In the genomic region with DNA sequence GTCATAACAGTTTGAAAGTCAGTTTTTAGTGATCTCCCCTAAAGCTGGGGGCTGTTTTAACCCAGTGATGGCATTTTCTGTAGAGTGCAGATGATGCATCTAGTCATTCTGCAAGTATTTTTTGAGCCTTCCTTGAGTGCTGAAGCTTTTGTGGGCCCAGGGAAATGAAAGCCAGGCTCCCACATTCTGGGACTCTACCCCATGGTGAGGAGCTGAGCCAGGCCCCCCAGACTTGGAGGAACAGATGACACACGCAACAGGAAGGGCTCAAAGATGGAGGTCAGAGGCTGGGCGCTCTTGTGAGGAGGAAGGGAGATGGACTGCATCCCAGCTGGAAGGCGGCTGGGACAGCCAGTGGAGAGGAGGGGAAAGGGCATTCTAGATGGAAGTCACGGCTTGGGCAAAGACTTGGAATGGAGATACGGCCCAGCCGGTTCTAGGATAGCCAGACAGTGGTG, we compare ENCODE assay signal across 17 cellular contexts. TPM values are rescaled to one million over a fixed set of nuclear protein-coding genes. Genes with fewer than 3 reads are reported as not detected.
A peak's percentile ranks its signal among the peaks of the same experiment; 100 is the strongest.
DNase-seq lines count a peak whose midpoint lies in the region; ATAC-seq and TF ChIP-seq lines count a peak whose summit lies in the region.
"Had no signal": no experiment of that assay in that cellular context is flagged by ENCODE, and none has a peak within 500 bp of the region (broad histone marks: within the 10 kb centered on the region; RNA-seq: fewer than 3 reads in every experiment).

No MANE protein-coding gene starts in this region.

- no peaks in the 10 kb centered on the region for H3K27me3 ChIP-seq in GM23248 (replicated peaks; ENCODE audit: insufficient read depth)
- no peaks in the 10 kb centered on the region for H3K27me3 ChIP-seq in heart right ventricle
- H3K27me3 ChIP-seq in gastrocnemius medialis: no peaks in the 10 kb centered on the region

- H3K4me2 ChIP-seq in GM23248 (ENCODE audit: unreplicated experiment): peak overlapping the region; percentile 86

- intact Hi-C loops in heart right ventricle (cut with DNase I): no loop called here
- intact Hi-C loops in gastrocnemius medialis (cut with DNase I; ENCODE audit: low total_unique reads): no loop called here

- H3F3A ChIP-seq in GM23248 (ENCODE audit: insufficient read depth): peaks cover 20% of the 10 kb centered on the region

- peaks cover 87% of the 10 kb centered on the region for H3K79me2 ChIP-seq in GM23248 (ENCODE audit: insufficient read depth)

- H3K4me3 ChIP-seq in GM23248 (no peak overlapping the region), heart right ventricle (no peak overlapping the region), gastrocnemius medialis (no peak overlapping the region)
- H3K4me3 ChIP-seq: lung had no signal

- ATAC-seq in heart right ventricle (peak in 5 of 8 donors; percentile 7 to 39 (median 15)), gastrocnemius medialis (peak in 1 of 2 donors; percentile 18), HG03280 (IDR thresholded peaks at IDR 0.05; ENCODE audit: unreplicated experiment) (no peak)

- H3K9me3 ChIP-seq in GM23248 (ENCODE audit: low read depth): no peaks in the 10 kb centered on the region
- no peaks in the 10 kb centered on the region for H3K9me3 ChIP-seq in heart right ventricle
- no peaks in the 10 kb centered on the region for H3K9me3 ChIP-seq in gastrocnemius medialis

- no peaks in the 10 kb centered on the region for H3K36me3 ChIP-seq in GM23248 (ENCODE audit: low read depth)
- peaks cover 0 to 5% (median 0%) of the 10 kb centered on the region in 9 donors for H3K36me3 ChIP-seq in heart right ventricle
- peaks cover 0 to 4% of the 10 kb centered on the region in 2 donors for H3K36me3 ChIP-seq in gastrocnemius medialis

- peak overlapping the region; percentile 81 for H3K9ac ChIP-seq in GM23248

- TF ChIP-seq CTCF in heart right ventricle (IDR thresholded peaks at IDR 0.05) (no peak), gastrocnemius medialis (IDR thresholded peaks at IDR 0.05 in 4 of 5, conservative IDR thresholded peaks at IDR 0.05 in 1 of 5) (no peak)

- in situ Hi-C loops in GM23248 (cut with MboI): no loop called here
- in situ Hi-C loops in gastrocnemius medialis (cut with MboI; ENCODE audit: low sequenced_read_pairs in 4 of 4): no loop called here

- WGBS in GM23248 (ENCODE audit: low coverage in 1 of 2, low lambda C conversion rate in 2 of 2, missing lambda C conversion rate in 2 of 2), 2 experiments: 88 to 92% methylated on average over 6 of the region's 6 CpGs
- WGBS in heart right ventricle, 2 donors: 74 to 75% methylated on average over 6 of the region's 6 CpGs

- H3K4me1 ChIP-seq in GM23248 (ENCODE audit: insufficient read depth) (peaks cover 25% of the 10 kb centered on the region), heart right ventricle (peaks cover 0 to 76% (median 20%) of the 10 kb centered on the region in 9 donors), gastrocnemius medialis (peaks cover 30 to 50% of the 10 kb centered on the region in 2 donors)

- DNase-seq in GM23248 (peak; percentile 26), astrocyte of the hippocampus (ENCODE audit: low read depth, low spot score) (peak; percentile 11), heart right ventricle (no peak), gastrocnemius medialis (no peak), islet precursor cell (no peak), cerebellar nuclear complex (lab: John Stamatoyannopoulos, UW) (no peak), GDM1 (lab: John Stamatoyannopoulos, UW) (no peak)
- DNase-seq: Calu3; central memory CD4-positive, alpha-beta T cell; foreskin melanocyte; NCI-H1694; SHP77 had no signal

- no peak for TF ChIP-seq POLR2A in gastrocnemius medialis (IDR thresholded peaks at IDR 0.05)

- peak overlapping the region; percentile 48; the same call in 1 of the 2 replicates for H2AFZ ChIP-seq in GM23248

- H4K20me1 ChIP-seq in GM23248 (ENCODE audit: insufficient read depth): no peaks in the 10 kb centered on the region

- H3K9me2 ChIP-seq in GM23248 (ENCODE audit: insufficient read depth): no peaks in the 10 kb centered on the region

- peak overlapping the region; percentile 97 for H3K27ac ChIP-seq in GM23248
- H3K27ac ChIP-seq in heart right ventricle: peak overlapping the region; percentile 47 to 94 (median 78)
- peak overlapping the region; percentile 54 to 76 (median 63) for H3K27ac ChIP-seq in gastrocnemius medialis

RNA-seq across cellular contexts. Expression of a gene that starts 40.8 kb away (rescaled TPM):
- total RNA-seq in GM23248 (2014; rRNA removed; shearing (Covaris generic)): 54.9 and 56.7 TPM in 2 replicates
- polyA plus RNA-seq in GM23248 (2016; fragmentation: Nextera tagmentation; extraction: Ambion mirVana) (65.1 and 65.5 TPM in 2 replicates), heart right ventricle (100 to 1,000 TPM in 1 of 2 donors, 10 to 100 TPM in 1; 78.6 to 128 TPM)
- total RNA-seq in heart right ventricle (100 to 1,000 TPM; 221 to 381 (median 266) TPM), gastrocnemius medialis (100 to 1,000 TPM in 1 of 4 donors, 10 to 100 TPM in 3; 45.8 to 149 (median 57.7) TPM)
- total RNA-seq: T-helper 2 cell treated with Interferon-gamma antibody and Interleukin-4, amounts not matched to agents 100 ng/mL and 5 ng/mL, for 36 hours had no signal

RNA-seq across cellular contexts. Expression of a gene that starts 45.2 kb away (rescaled TPM):
- total RNA-seq in GM23248 (2014; rRNA removed; shearing (Covaris generic)): 0.63 and 1.3 TPM in 2 replicates
- 0.38 and 0.48 TPM in 2 replicates for polyA plus RNA-seq in GM23248 (2016; fragmentation: Nextera tagmentation; extraction: Ambion mirVana)
- 1 to 10 TPM in 8 of 10 donors, under 1 TPM in 2; 0.82 to 2.4 (median 1.2) TPM for total RNA-seq in heart right ventricle
- polyA plus RNA-seq in heart right ventricle: under 1 TPM; 0.26 to 0.80 TPM
- total RNA-seq in gastrocnemius medialis: 1 to 10 TPM in 1 of 4 donors, under 1 TPM in 3; 0.20 to 2.3 (median 0.77) TPM
- total RNA-seq: natural killer cell treated with Interleukin-12 subunit alpha and Interleukin-12 subunit beta and Interleukin-15 and Interleukin-18, amount 100 ng/mL, for 72 hours had no signal

RNA-seq across cellular contexts. Expression of a gene that starts 59.5 kb away (rescaled TPM):
- not detected in 2 replicates for total RNA-seq in GM23248 (2014; rRNA removed; shearing (Covaris generic))
- polyA plus RNA-seq in GM23248 (2016; fragmentation: Nextera tagmentation; extraction: Ambion mirVana) (0.14 TPM in 1 of 2 replicates, not detected in the other), heart right ventricle (under 1 TPM in 1 of 2 donors, not detected in 1; 0.15 TPM)
- total RNA-seq in heart right ventricle (under 1 TPM in 1 of 10 donors, not detected in 9; 0.44 TPM), gastrocnemius medialis (1 to 10 TPM in 2 of 4 donors, under 1 TPM in 1, not detected in 1; 0.38 to 7.3 (median 2.0) TPM)
- total RNA-seq: Calu3; H4; natural killer cell treated with Interleukin-12 subunit alpha and Interleukin-12 subunit beta and Interleukin-15 and Interleukin-18, amount 100 ng/mL, for 72 hours; T-helper 2 cell treated with Interferon-gamma antibody and Interleukin-4, amounts not matched to agents 100 ng/mL and 5 ng/mL, for 36 hours had no signal

Comparison
In these comparisons a context has a peak if more than half of its experiments do, and no peak if none do; other contexts are left out.
1. DNase-seq: peak in GM23248 (single experiment) and astrocyte of the hippocampus (single experiment); none in heart right ventricle (0 of 2), gastrocnemius medialis (0 of 2), islet precursor cell (single experiment), cerebellar nuclear complex (0 of 2) and GDM1 (single experiment).
2. Peak in every context shown above with its lines, with median percentiles within 50 percentile points of each other: H3K27ac ChIP-seq.